In genomic region chr5:139293504-139294371, GRCh38 we compare ENCODE assay signal across 8 cellular contexts. TPM values are rescaled to one million over a fixed set of nuclear protein-coding genes. Genes with fewer than 3 reads are reported as not detected.
A peak's percentile ranks its signal among the peaks of the same experiment; 100 is the strongest.
DNase-seq lines count a peak whose midpoint lies in the region; ATAC-seq, FAIRE-seq and TF ChIP-seq lines count a peak whose summit lies in the region.

MATR3 (plus strand) TSS chr5:139293740; CDS start chr5:139307416, 13,676 bp downstream.

- DNase-seq in D721Med (ENCODE audit: insufficient read length, low spot score) = peak; percentile 95
- DNase-seq in OCI-M2 (lab: John Stamatoyannopoulos, UW; ENCODE audit: unreplicated experiment) = peak; percentile 58
- peak; percentile 89 for DNase-seq in activated T-cell treated with anti-CD3 and anti-CD28 coated beads for 4 hours
- peak; percentile 97 for DNase-seq in epithelial cell of esophagus (ENCODE audit: low read depth)
- DNase-seq in mucosa of descending colon = peak; percentile 97
- peak; percentile 88 for DNase-seq in stimulated activated CD8-positive, alpha-beta memory T cell treated with anti-CD3 and anti-CD28 coated beads, Interleukin-4, amount 100 ng/mL, for 24 hours (ENCODE audit: low read depth)

- H3K27me3 Mint-ChIP-seq in IgD-negative memory B cell = no peaks in the 10 kb centered on the region

- no peaks in the 10 kb centered on the region for H3K36me3 ChIP-seq in mucosa of descending colon (ENCODE audit: low read depth)

- FAIRE-seq in D721Med (lab: Jason Lieb, UNC) = no peak

- H3K9me3 ChIP-seq in mucosa of descending colon = no peaks in the 10 kb centered on the region

- H3K4me1 ChIP-seq in mucosa of descending colon (ENCODE audit: low read depth) = peaks cover 15% of the 10 kb centered on the region

- H3K9me3 Mint-ChIP-seq in IgD-negative memory B cell = no peaks in the 10 kb centered on the region

- H3K4me3 ChIP-seq in epithelial cell of esophagus (ENCODE audit: low read length) = peak within 1 kb of the TSS; percentile 97
- H3K4me3 ChIP-seq in mucosa of descending colon = peak within 1 kb of the TSS; percentile 90

- H3K4me3 Mint-ChIP-seq in IgD-negative memory B cell = peak within 1 kb of the TSS; percentile 97 to 100 (median 99)

- ATAC-seq in GM21528 (IDR thresholded peaks at IDR 0.05; ENCODE audit: low FRiP score, unreplicated experiment) = peak; percentile 68
- ATAC-seq in mucosa of descending colon = peak; percentile 97

- TF ChIP-seq CTCF in D721Med (IDR thresholded peaks at IDR 0.05; ENCODE audit: insufficient read depth, missing control alignments) (no peak), epithelial cell of esophagus (IDR thresholded peaks at IDR 0.05; ENCODE audit: insufficient read depth, low read depth, low read length, missing control alignments) (no peak), mucosa of descending colon (IDR thresholded peaks at IDR 0.05) (no peak)

- peak within 1 kb of the TSS; percentile 99 to 100 (median 100) for H3K27ac Mint-ChIP-seq in IgD-negative memory B cell

- intact Hi-C loops in mucosa of descending colon (cut with DNase I, micrococcal nuclease) = no loop called here

- peaks cover 6% of the 10 kb centered on the region for H3K36me3 Mint-ChIP-seq in IgD-negative memory B cell

- H3K4me1 Mint-ChIP-seq in IgD-negative memory B cell = peaks cover 29 to 48% (median 35%) of the 10 kb centered on the region in 3 donors

RNA-seq across cellular contexts. Expression of gene MATR3, which starts in this region (rescaled TPM):
- 346 TPM for polyA plus RNA-seq in IgD-negative memory B cell
- total RNA-seq in mucosa of descending colon = 100 to 1,000 TPM; 112 to 165 (median 136) TPM

Comparison
In these comparisons a context has a peak if more than half of its experiments do, and no peak if none do; other contexts are left out.
1. Peak in every context shown above with its lines: DNase-seq, ATAC-seq and H3K4me3 ChIP-seq.